Comparison of ENCODE assay signal across 1 cellular context in the genomic region with DNA sequence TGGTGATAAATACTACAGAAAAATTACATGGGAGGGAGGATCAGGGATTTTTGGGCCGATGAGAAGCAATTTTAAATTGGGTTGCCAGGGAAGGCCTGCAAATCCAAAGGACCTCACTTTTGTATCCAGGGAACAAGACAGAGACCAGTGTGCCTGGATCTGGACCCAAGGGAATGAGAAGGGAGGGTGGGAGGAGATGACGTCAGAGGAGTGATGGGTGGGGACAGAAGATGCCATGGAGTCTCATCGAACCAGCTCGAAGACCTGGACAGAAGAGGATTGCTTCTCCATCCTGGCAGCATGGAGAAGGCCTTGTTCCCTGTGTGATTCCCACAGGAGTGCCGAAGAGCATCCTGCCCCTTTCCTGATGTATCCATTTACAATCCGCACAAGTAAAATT.
TF ChIP-seq lines count a peak whose summit lies in the region.

No MANE protein-coding gene starts in this region.

TF ChIP-seq in IMR-90, 13 proteins besides CTCF, POLR2A, EP300 and RAD21:
- no peak for TF ChIP-seq RCOR1 (IDR thresholded peaks at IDR 0.05; ENCODE audit: insufficient replicate concordance, low read length)
- TF ChIP-seq NFE2L2 (IDR thresholded peaks at IDR 0.05; ENCODE audit: low read depth, low read length), result no peak
- no peak for TF ChIP-seq CHD1 (IDR thresholded peaks at IDR 0.05; ENCODE audit: low read depth, low read length)
- no peak for TF ChIP-seq SMC3 (IDR thresholded peaks at IDR 0.05; ENCODE audit: low read depth, low read length)
- no peak for TF ChIP-seq MXI1 (IDR thresholded peaks at IDR 0.05; ENCODE audit: borderline replicate concordance, low read depth, low read length)
- TF ChIP-seq BHLHE40 (IDR thresholded peaks at IDR 0.05; ENCODE audit: low read depth, low read length), result no peak
- no peak for TF ChIP-seq RFX5 (IDR thresholded peaks at IDR 0.05; ENCODE audit: low read depth, low read length)
- TF ChIP-seq FOS (IDR thresholded peaks at IDR 0.05; ENCODE audit: low read depth, low read length), result no peak
- no peak for TF ChIP-seq MAFK (IDR thresholded peaks at IDR 0.05; ENCODE audit: low read depth, low read length)
- TF ChIP-seq, protein P1, sequence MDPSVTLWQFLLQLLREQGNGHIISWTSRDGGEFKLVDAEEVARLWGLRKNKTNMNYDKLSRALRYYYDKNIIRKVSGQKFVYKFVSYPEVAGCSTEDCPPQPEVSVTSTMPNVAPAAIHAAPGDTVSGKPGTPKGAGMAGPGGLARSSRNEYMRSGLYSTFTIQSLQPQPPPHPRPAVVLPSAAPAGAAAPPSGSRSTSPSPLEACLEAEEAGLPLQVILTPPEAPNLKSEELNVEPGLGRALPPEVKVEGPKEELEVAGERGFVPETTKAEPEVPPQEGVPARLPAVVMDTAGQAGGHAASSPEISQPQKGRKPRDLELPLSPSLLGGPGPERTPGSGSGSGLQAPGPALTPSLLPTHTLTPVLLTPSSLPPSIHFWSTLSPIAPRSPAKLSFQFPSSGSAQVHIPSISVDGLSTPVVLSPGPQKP (IDR thresholded peaks at IDR 0.05; ENCODE audit: borderline replicate concordance, low read depth, low read length), result no peak
- TF ChIP-seq, protein P2, sequence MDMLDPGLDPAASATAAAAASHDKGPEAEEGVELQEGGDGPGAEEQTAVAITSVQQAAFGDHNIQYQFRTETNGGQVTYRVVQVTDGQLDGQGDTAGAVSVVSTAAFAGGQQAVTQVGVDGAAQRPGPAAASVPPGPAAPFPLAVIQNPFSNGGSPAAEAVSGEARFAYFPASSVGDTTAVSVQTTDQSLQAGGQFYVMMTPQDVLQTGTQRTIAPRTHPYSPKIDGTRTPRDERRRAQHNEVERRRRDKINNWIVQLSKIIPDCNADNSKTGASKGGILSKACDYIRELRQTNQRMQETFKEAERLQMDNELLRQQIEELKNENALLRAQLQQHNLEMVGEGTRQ (IDR thresholded peaks at IDR 0.05; ENCODE audit: low read depth, low read length), result no peak
- no peak for TF ChIP-seq CEBPB (IDR thresholded peaks at IDR 0.05; ENCODE audit: low read depth, low read length)
